In the genomic region with DNA sequence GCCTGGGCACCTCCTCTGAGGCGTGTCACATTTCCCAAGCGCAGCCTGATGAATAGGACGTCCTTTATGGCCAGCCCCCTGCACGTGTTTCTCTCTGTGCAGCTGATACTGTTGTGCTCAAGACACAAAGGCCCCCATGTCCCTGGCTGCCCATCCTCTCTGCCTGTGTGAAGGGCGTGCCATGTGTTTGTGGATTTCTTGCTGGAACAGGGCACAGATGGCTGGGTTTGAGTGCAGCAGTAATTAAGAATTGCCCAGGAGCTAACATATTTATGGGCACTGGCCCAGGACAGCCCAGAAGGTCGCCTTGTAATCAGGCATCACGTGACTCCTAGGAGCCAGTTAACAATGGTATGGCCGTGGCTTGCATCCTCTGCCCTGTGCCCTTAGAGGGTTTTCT, we compare ENCODE assay signal across 1 cellular context.
TF ChIP-seq lines count a peak whose summit lies in the region.

No MANE protein-coding gene starts in this region.

TF ChIP-seq in IMR-90, 13 proteins besides CTCF, POLR2A, EP300 and RAD21 (continued from another document):
- TF ChIP-seq, protein P1, sequence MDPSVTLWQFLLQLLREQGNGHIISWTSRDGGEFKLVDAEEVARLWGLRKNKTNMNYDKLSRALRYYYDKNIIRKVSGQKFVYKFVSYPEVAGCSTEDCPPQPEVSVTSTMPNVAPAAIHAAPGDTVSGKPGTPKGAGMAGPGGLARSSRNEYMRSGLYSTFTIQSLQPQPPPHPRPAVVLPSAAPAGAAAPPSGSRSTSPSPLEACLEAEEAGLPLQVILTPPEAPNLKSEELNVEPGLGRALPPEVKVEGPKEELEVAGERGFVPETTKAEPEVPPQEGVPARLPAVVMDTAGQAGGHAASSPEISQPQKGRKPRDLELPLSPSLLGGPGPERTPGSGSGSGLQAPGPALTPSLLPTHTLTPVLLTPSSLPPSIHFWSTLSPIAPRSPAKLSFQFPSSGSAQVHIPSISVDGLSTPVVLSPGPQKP (IDR thresholded peaks at IDR 0.05; ENCODE audit: borderline replicate concordance, low read depth, low read length): no peak
- TF ChIP-seq BHLHE40 (IDR thresholded peaks at IDR 0.05; ENCODE audit: low read depth, low read length): no peak
- TF ChIP-seq CHD1 (IDR thresholded peaks at IDR 0.05; ENCODE audit: low read depth, low read length): no peak
- no peak for TF ChIP-seq FOS (IDR thresholded peaks at IDR 0.05; ENCODE audit: low read depth, low read length)
